16 cellular contexts compared by ENCODE assay signal in the genomic region with DNA sequence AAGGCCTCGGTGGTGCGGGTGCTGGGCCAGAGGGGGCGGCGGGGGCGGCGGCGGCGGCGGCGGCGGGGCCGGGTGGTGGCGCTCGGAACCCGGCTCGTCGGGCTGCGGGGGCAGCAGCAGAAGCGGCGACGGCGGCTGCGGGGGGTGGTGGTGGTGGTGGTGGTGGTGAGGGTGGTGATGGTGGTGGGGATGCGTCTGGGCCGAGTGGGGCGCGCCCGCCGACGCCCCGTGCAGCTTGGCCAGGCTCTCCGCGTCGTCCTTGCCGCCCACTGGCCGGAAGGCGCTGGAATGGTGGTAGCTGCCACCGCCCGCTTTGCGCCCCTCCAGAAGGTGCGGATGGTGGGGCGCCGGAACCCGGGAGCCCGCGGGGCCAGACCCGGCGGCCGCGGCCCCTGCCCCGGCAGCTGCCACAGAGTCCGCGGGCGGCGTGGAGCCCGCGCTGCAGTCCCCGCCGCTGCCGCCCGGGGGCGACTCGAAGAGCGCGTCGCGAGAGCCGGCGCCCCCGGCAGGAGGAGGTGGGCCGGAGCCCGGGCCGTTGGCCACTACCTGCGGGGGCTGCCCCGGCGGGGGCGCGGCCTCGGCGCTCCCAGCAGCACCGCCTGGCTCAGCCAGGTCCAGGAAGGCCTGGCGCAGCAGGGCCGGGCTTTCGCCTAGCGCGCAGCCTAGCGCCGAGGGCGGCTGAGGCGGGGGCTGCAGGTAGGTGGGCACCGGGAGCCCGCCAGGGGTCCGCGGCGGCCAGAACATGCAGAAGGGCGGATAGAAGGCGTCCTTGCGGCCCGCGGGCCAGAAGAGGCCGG. TPM values are rescaled to one million over a fixed set of nuclear protein-coding genes. Genes with fewer than 3 reads are reported as not detected.
DNase-seq lines count a peak whose midpoint lies in the region; ATAC-seq, FAIRE-seq and TF ChIP-seq lines count a peak whose summit lies in the region.
"Had no signal": no experiment of that assay in that cellular context is flagged by ENCODE, and none has a peak within 500 bp of the region (broad histone marks: within the 10 kb centered on the region; RNA-seq: fewer than 3 reads in every experiment).

No MANE protein-coding gene starts in this region.

- no peaks in the 10 kb centered on the region for H3K36me3 ChIP-seq in endothelial cell of umbilical vein (ENCODE audit: control insufficient read depth in 2 of 2, extremely low read depth in 1 of 2, insufficient read depth in 2 of 2, low read length in 2 of 2)

- no peak overlapping the region for H3K27ac ChIP-seq in 22Rv1
- H3K27ac ChIP-seq in endothelial cell of umbilical vein (ENCODE audit: insufficient read depth, low read depth, low read length): no peak overlapping the region
- H3K27ac ChIP-seq: KMS-11 had no signal

- FAIRE-seq in endothelial cell of umbilical vein (lab: Jason Lieb, UNC): no peak

- H3K27me3 Mint-ChIP-seq in nephron (ENCODE audit: low read depth): peaks cover 89% of the 10 kb centered on the region

- no peak overlapping the region for H3K27ac Mint-ChIP-seq in nephron

- no peak overlapping the region for H3K4me3 Mint-ChIP-seq in nephron

- peaks cover 9% of the 10 kb centered on the region for H3K36me3 Mint-ChIP-seq in nephron (ENCODE audit: low read depth)

- intact Hi-C loops in endothelial cell of umbilical vein (cut with micrococcal nuclease): loop anchor here (10.0 kb wide), 1 partner anchor 498 kb away; no protein-coding TSS in a partner anchor

- no peak for TF ChIP-seq POLR2A in endothelial cell of umbilical vein (IDR thresholded peaks at IDR 0.05; ENCODE audit: low read depth, low read length)

- H3K4me2 ChIP-seq in endothelial cell of umbilical vein (ENCODE audit: insufficient read depth, low read length): no peak overlapping the region
- H3K4me2 ChIP-seq: KMS-11 had no signal

- BruUV-seq in endothelial cell of umbilical vein (replicated peaks; lab: Mats Ljungman, UMichigan): no TSS peak

- CTCF ChIA-PET in endothelial cell of umbilical vein (lab: Charles Lee): interaction anchor here (0.7 to 1.5 kb wide), 4 partner anchors 13 to 55 kb away, joined by 3 to 4 read pairs (median 4); no protein-coding TSS in a partner anchor

- no peaks in the 10 kb centered on the region for H3K4me1 Mint-ChIP-seq in nephron

- 0 out of 2 replicates have a peak, but pooled peaks have one; percentile 6 for TF ChIP-seq CTCF in 22Rv1 (IDR thresholded peaks at IDR 0.05)
- TF ChIP-seq CTCF in GM10266 (IDR thresholded peaks at IDR 0.05; ENCODE audit: control insufficient read depth, insufficient read depth, low read depth, missing control alignments): peak; percentile 2
- TF ChIP-seq CTCF in endothelial cell of umbilical vein (IDR thresholded peaks at IDR 0.05; ENCODE audit: extremely low read depth in 1 of 2, insufficient read depth in 1 of 2, low read depth in 1 of 2, low read length in 2 of 2): peak; percentile 38 to 44
- peak; percentile 40 to 54 (median 49) for TF ChIP-seq CTCF in nephron (IDR thresholded peaks at IDR 0.05; ENCODE audit: unreplicated experiment in 3 of 3)

- no peak overlapping the region for H3K9ac ChIP-seq in endothelial cell of umbilical vein (replicated peaks; ENCODE audit: extremely low read depth, insufficient read depth, low read length)
- H3K9ac ChIP-seq: KMS-11 had no signal

- no peaks in the 10 kb centered on the region for H4K20me1 ChIP-seq in endothelial cell of umbilical vein (replicated peaks; ENCODE audit: control insufficient read depth, extremely low read depth, insufficient read depth, low read length)

- peaks cover 60 to 87% of the 10 kb centered on the region in 2 experiments for H3K27me3 ChIP-seq in endothelial cell of umbilical vein (ENCODE audit: control insufficient read depth in 2 of 2, insufficient read depth in 2 of 2, low read length in 2 of 2)

- H3K4me1 ChIP-seq in endothelial cell of umbilical vein (ENCODE audit: control insufficient read depth, extremely low read depth, insufficient read depth, low read length): no peaks in the 10 kb centered on the region

- H2AFZ ChIP-seq in endothelial cell of umbilical vein (ENCODE audit: low read depth, low read length): no peak overlapping the region

- no peak for DNase-seq in GM10266 (ENCODE audit: extremely low spot score)
- no peak for DNase-seq in endothelial cell of umbilical vein (ENCODE audit: low read depth, low spot score)
- DNase-seq in hippocampal formation (lab: John Stamatoyannopoulos, UW): no peak
- no peak for DNase-seq in NCI-H526 treated with DMSO at 0.1 percent for 48 hours (lab: John Stamatoyannopoulos, UW)
- DNase-seq: activated CD4-positive, alpha-beta T cell treated with anti-CD3 and anti-CD28 coated beads, Interleukin-2, amount 50 U/mL, for 48 hours; activated gamma-delta T cell; C1 segment of cervical spinal cord; NCI-H2029 treated with DMSO at 0.1 percent for 48 hours; T-helper 1 cell had no signal

- H3K9me1 ChIP-seq in endothelial cell of umbilical vein (replicated peaks; ENCODE audit: control insufficient read depth, extremely low read depth, insufficient read depth, low read length): no peaks in the 10 kb centered on the region

- H3K9me3 ChIP-seq in endothelial cell of umbilical vein (replicated peaks; ENCODE audit: control insufficient read depth, insufficient read depth, low read length): no peaks in the 10 kb centered on the region

- ATAC-seq in HG03354 (IDR thresholded peaks at IDR 0.05; ENCODE audit: poor library complexity, severe bottlenecking, unreplicated experiment) (no peak), GM18511 (IDR thresholded peaks at IDR 0.05; ENCODE audit: unreplicated experiment) (no peak)
- ATAC-seq: left lobe of liver had no signal

- dilution Hi-C loops in endothelial cell of umbilical vein (cut with MboI; ENCODE audit: extremely low pct_ligation_motif_present, low sequenced_read_pairs): no loop called here

- no peak overlapping the region for H3K4me3 ChIP-seq in endothelial cell of umbilical vein (replicated peaks in 1 of 3; ENCODE audit: insufficient read depth in 1 of 3, low read depth in 1 of 3, low read length in 3 of 3)

- no peaks in the 10 kb centered on the region for H3K79me2 ChIP-seq in endothelial cell of umbilical vein (ENCODE audit: control insufficient read depth, insufficient read depth, low read length)

- peaks cover 28% of the 10 kb centered on the region for H3K9me3 Mint-ChIP-seq in nephron

- POLR2A ChIA-PET in endothelial cell of umbilical vein (lab: Charles Lee): no interaction called here

TF ChIP-seq in endothelial cell of umbilical vein, 7 proteins besides CTCF, POLR2A, EP300 and RAD21:
- TF ChIP-seq MYC (IDR thresholded peaks at IDR 0.05; ENCODE audit: low read depth, low read length) (no peak), EZH2 (IDR thresholded peaks at IDR 0.05; ENCODE audit: borderline replicate concordance, low read depth, low read length, severe bottlenecking) (peak; percentile 72)

RNA-seq across cellular contexts. Expression of a gene that starts 4.2 kb away (rescaled TPM):
- total RNA-seq in endothelial cell of umbilical vein: not detected in 2 replicates
- not detected in 2 replicates for polyA plus RNA-seq in endothelial cell of umbilical vein
- not detected in 2 replicates for polyA plus RNA-seq in endothelial cell of umbilical vein (2011; cell fraction: cytosol; rRNA removed)
- not detected in 2 replicates for polyA plus RNA-seq in endothelial cell of umbilical vein (2011; cell fraction: nucleus; rRNA removed)
- polyA plus RNA-seq in endothelial cell of umbilical vein (2012): not detected in 2 replicates
- not detected in 2 replicates for polyA minus RNA-seq in endothelial cell of umbilical vein
- polyA minus RNA-seq in endothelial cell of umbilical vein (2011; cell fraction: cytosol; rRNA and poly(A)+ RNA removed): not detected
- not detected in 2 replicates for polyA minus RNA-seq in endothelial cell of umbilical vein (2011; cell fraction: nucleus; rRNA and poly(A)+ RNA removed)
- total RNA-seq: left lobe of liver, OCI-LY7 had no signal
